16 cellular contexts compared by ENCODE assay signal in the genomic region with DNA sequence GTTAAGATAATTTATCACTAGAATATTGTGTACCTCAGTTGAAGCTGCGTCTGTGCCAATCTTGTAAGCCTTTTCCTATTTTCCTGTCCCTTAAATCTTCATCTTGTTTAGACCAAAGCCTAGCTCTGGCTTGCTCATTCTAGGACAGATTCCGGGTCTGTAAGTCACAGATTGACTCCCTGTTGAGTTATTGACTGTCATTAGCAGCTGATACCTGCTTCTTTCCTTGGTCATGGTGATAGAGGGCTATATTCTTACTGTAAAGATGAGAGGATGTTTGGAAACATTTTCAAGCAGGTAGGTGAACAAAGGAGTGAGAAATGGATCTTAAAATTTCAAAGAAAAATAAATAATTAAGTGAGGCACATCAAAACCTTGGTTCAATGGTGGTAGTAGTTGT.
DNase-seq lines count a peak whose midpoint lies in the region; ATAC-seq, FAIRE-seq and TF ChIP-seq lines count a peak whose summit lies in the region.
"Had no signal": no experiment of that assay in that cellular context is flagged by ENCODE, and none has a peak within 500 bp of the region (broad histone marks: within the 10 kb centered on the region; RNA-seq: fewer than 3 reads in every experiment).

No MANE protein-coding gene starts in this region.

- no peaks in the 10 kb centered on the region for H3K9me2 ChIP-seq in Karpas-422 (replicated peaks; ENCODE audit: insufficient read depth, low read length)

- H3K9me3 Mint-ChIP-seq in activated B cell treated with CpG ODN at 0.5 μM for 24 hours = peaks cover 21% of the 10 kb centered on the region

- peaks cover 57% of the 10 kb centered on the region for H3K4me1 Mint-ChIP-seq in activated B cell treated with CpG ODN at 0.5 μM for 24 hours

- no peaks in the 10 kb centered on the region for H3K27me3 Mint-ChIP-seq in activated B cell treated with CpG ODN at 0.5 μM for 24 hours

- no peaks in the 10 kb centered on the region for H4K20me1 ChIP-seq in Karpas-422 (ENCODE audit: insufficient read depth, low read depth, low read length)

- peak overlapping the region; percentile 89 for H3K27ac Mint-ChIP-seq in activated B cell treated with CpG ODN at 0.5 μM for 24 hours

- H3K4me3 ChIP-seq in Karpas-422 (ENCODE audit: low read length) = no peak overlapping the region
- peak overlapping the region; percentile 2 for H3K4me3 ChIP-seq in mononuclear cell (ENCODE audit: low read length)
- H3K4me3 ChIP-seq in H7 (ENCODE audit: insufficient read depth, low read depth, low read length) = no peak overlapping the region
- H3K4me3 ChIP-seq: MG63, PC-9, SK-N-MC had no signal

- H3K27me3 ChIP-seq in Karpas-422 (ENCODE audit: low read length) (no peaks in the 10 kb centered on the region), mononuclear cell (ENCODE audit: insufficient read depth, low read length) (no peaks in the 10 kb centered on the region), H7 (ENCODE audit: control insufficient read depth, insufficient read depth, low read length) (no peaks in the 10 kb centered on the region)
- H3K27me3 ChIP-seq: BE2C, MG63 had no signal

- no peak overlapping the region for H2AFZ ChIP-seq in Karpas-422 (ENCODE audit: low read length)
- H2AFZ ChIP-seq: PC-9 had no signal

- intact Hi-C loops in activated B cell treated with CpG ODN at 0.5 μM for 24 hours (cut with micrococcal nuclease) = loop anchor here (2.0 to 5.0 kb wide), 10 partner anchors 116 to 839 kb away; a partner anchor contains a TSS

- peak; percentile 7 for ATAC-seq in GM18511 (IDR thresholded peaks at IDR 0.05; ENCODE audit: unreplicated experiment)
- no peak for ATAC-seq in activated B cell treated with CpG ODN at 0.5 μM for 24 hours (ENCODE audit: low read depth)
- no peak for ATAC-seq in GM21717 (IDR thresholded peaks at IDR 0.05; ENCODE audit: unreplicated experiment)

- no peaks in the 10 kb centered on the region for H3K9me3 ChIP-seq in Karpas-422 (ENCODE audit: low read length)
- no peaks in the 10 kb centered on the region for H3K9me3 ChIP-seq in mononuclear cell (ENCODE audit: low read depth, low read length)
- H3K9me3 ChIP-seq: BE2C, MG63 had no signal

- H3K9ac ChIP-seq in Karpas-422 (ENCODE audit: low read length) = no peak overlapping the region

- POLR2A ChIA-PET in activated B cell treated with CpG ODN at 0.5 μM for 24 hours (lab: Charles Lee) = interaction anchor here (0.6 to 2.3 kb wide), 5 partner anchors 14 to 695 kb away, joined by 3 to 9 read pairs (median 5); no protein-coding TSS in a partner anchor

- no peaks in the 10 kb centered on the region for H3K79me2 ChIP-seq in Karpas-422 (ENCODE audit: low read length)

- CTCF ChIA-PET in activated B cell treated with CpG ODN at 0.5 μM for 24 hours (lab: Charles Lee) = interaction anchor here (0.6 to 5.3 kb wide), 24 partner anchors 8 to 590 kb away, joined by 3 to 87 read pairs (median 4); no protein-coding TSS in a partner anchor

- peaks cover 20% of the 10 kb centered on the region for H3K36me3 Mint-ChIP-seq in activated B cell treated with CpG ODN at 0.5 μM for 24 hours (ENCODE audit: low read depth)

- peak overlapping the region; percentile 17 for H3K4me2 ChIP-seq in Karpas-422 (ENCODE audit: low read depth, low read length, poor library complexity, severe bottlenecking)
- H3K4me2 ChIP-seq: PC-9 had no signal

- DNase-seq in Karpas-422 (no peak), activated B cell treated with CpG ODN at 0.5 μM for 24 hours (no peak), SHP77 treated with DMSO at 0.1 percent for 48 hours (lab: John Stamatoyannopoulos, UW) (no peak), GM19239 (ENCODE audit: insufficient read length, low spot score) (no peak), H7 (no peak)
- DNase-seq: MG63, NCI-H1048, NCI-H1417 treated with DMSO at 0.1 percent for 48 hours, NCI-H187 had no signal

- TF ChIP-seq CTCF in activated B cell treated with CpG ODN at 0.5 μM for 24 hours (IDR thresholded peaks at IDR 0.05) = no peak

- no peak overlapping the region for H3K27ac ChIP-seq in Karpas-422 (ENCODE audit: low read length)
- H3K27ac ChIP-seq: PC-9, SK-N-MC had no signal

- no peak for FAIRE-seq in GM19239 (lab: Jason Lieb, UNC)
- FAIRE-seq: D721Med had no signal

- H3K4me3 Mint-ChIP-seq in activated B cell treated with CpG ODN at 0.5 μM for 24 hours = peak overlapping the region; percentile 62

- H3K4me1 ChIP-seq in Karpas-422 (ENCODE audit: low read length) (peaks cover 11% of the 10 kb centered on the region), mononuclear cell (ENCODE audit: insufficient read depth, low read length) (no peaks in the 10 kb centered on the region)

- H3K36me3 ChIP-seq in Karpas-422 (ENCODE audit: insufficient read depth, low read length) (no peaks in the 10 kb centered on the region), H7 (replicated peaks; ENCODE audit: control insufficient read depth, insufficient read depth, low read length) (no peaks in the 10 kb centered on the region)
- H3K36me3 ChIP-seq: BE2C, MG63 had no signal
